Comparison of ENCODE assay signal across 25 cellular contexts in genomic region chr10:9111983-9112382, GRCh38.
"Had no signal": no experiment of that assay in that cellular context is flagged by ENCODE, and none has a peak within 500 bp of the region (broad histone marks: within the 10 kb centered on the region; RNA-seq: fewer than 3 reads in every experiment).

No MANE protein-coding gene starts in this region.

- H3K27ac Mint-ChIP-seq: immature natural killer cell; memory B cell; natural killer cell; progenitor cell of endocrine pancreas; stimulated activated naive CD8-positive, alpha-beta T cell treated with anti-CD3 and anti-CD28 coated beads, Interleukin-15, Interleukin-2, amounts not matched to agents 100 ng/mL and 50 ng/mL, for 24 hours had no signal

- H3K9ac ChIP-seq: parathyroid adenoma had no signal

- H3K79me2 ChIP-seq: parathyroid adenoma had no signal

- H3K4me3 Mint-ChIP-seq: immature natural killer cell; memory B cell; natural killer cell; stimulated activated naive CD8-positive, alpha-beta T cell treated with anti-CD3 and anti-CD28 coated beads, Interleukin-15, Interleukin-2, amounts not matched to agents 100 ng/mL and 50 ng/mL, for 24 hours had no signal

- H3K4me1 ChIP-seq: lower lobe of right lung, parathyroid adenoma, right lobe of liver, tibial nerve, upper lobe of left lung had no signal

- H3K4me2 ChIP-seq: smooth muscle cell had no signal

- H3K9me3 Mint-ChIP-seq: natural killer cell; stimulated activated naive CD8-positive, alpha-beta T cell treated with anti-CD3 and anti-CD28 coated beads, Interleukin-15, Interleukin-2, amounts not matched to agents 100 ng/mL and 50 ng/mL, for 24 hours had no signal

- H3K27me3 Mint-ChIP-seq: memory B cell; stimulated activated naive CD8-positive, alpha-beta T cell treated with anti-CD3 and anti-CD28 coated beads, Interleukin-15, Interleukin-2, amounts not matched to agents 100 ng/mL and 50 ng/mL, for 24 hours had no signal

- FAIRE-seq: urothelium cell line had no signal

- H2AFZ ChIP-seq: parathyroid adenoma had no signal

- H3K36me3 ChIP-seq: lower lobe of right lung, neutrophil, right lobe of liver, thoracic aorta, tibial nerve, upper lobe of left lung had no signal

- H3K4me3 ChIP-seq: dorsolateral prefrontal cortex, lower lobe of right lung, right lobe of liver, smooth muscle cell, thoracic aorta, tibial nerve, upper lobe of left lung had no signal

- H3K4me1 Mint-ChIP-seq: immature natural killer cell, memory B cell, natural killer cell had no signal

- DNase-seq: dorsolateral prefrontal cortex; effector CD4-positive, alpha-beta T cell; hypothalamus; immature natural killer cell; islet precursor cell; kidney glomerular epithelial cell; left colon; left ventricle myocardium superior; lower lobe of right lung; natural killer cell; right lobe of liver; stimulated activated CD4-positive, alpha-beta T cell treated with anti-CD3 and anti-CD28 coated beads, Interleukin-12 subunit alpha, Interleukin-12 subunit beta, amount 100 ng/mL, for 4 hours; stimulated activated CD4-positive, alpha-beta T cell treated with anti-CD3 and anti-CD28 coated beads, Interleukin-1b, Interleukin-23, amount 100 ng/mL, for 48 hours; stimulated activated CD4-positive, alpha-beta T cell treated with anti-CD3 and anti-CD28 coated beads, Interleukin-4, amount 100 ng/mL, for 1 hour; stimulated activated CD8-positive, alpha-beta memory T cell treated with anti-CD3 and anti-CD28 coated beads, Interleukin-4, amount 100 ng/mL, for 48 hours; upper lobe of left lung had no signal

- H3K36me3 Mint-ChIP-seq: immature natural killer cell, memory B cell, natural killer cell had no signal

- H3K27ac ChIP-seq: dorsolateral prefrontal cortex, lower lobe of right lung, neutrophil, parathyroid adenoma, right lobe of liver, thoracic aorta, tibial nerve, upper lobe of left lung had no signal

- H3K9me3 ChIP-seq: lower lobe of right lung, neutrophil, right lobe of liver, thoracic aorta, tibial nerve, upper lobe of left lung had no signal

- H3K27me3 ChIP-seq: neutrophil, right lobe of liver, tibial nerve, upper lobe of left lung had no signal

- ATAC-seq: left colon, left ventricle myocardium superior, lower lobe of right lung, natural killer cell, right lobe of liver had no signal
